8 cellular contexts compared by ENCODE assay signal in genomic region chr2:101328474-101329007, GRCh38. TPM values are rescaled to one million over a fixed set of nuclear protein-coding genes. Genes with fewer than 3 reads are reported as not detected.
A peak's percentile ranks its signal among the peaks of the same experiment; 100 is the strongest.
DNase-seq lines count a peak whose midpoint lies in the region; ATAC-seq and TF ChIP-seq lines count a peak whose summit lies in the region.

No MANE protein-coding gene starts in this region.

- TF ChIP-seq CTCF in HFFc6 (IDR thresholded peaks at IDR 0.05) (no peak), Calu3 (IDR thresholded peaks at IDR 0.05; ENCODE audit: unreplicated experiment) (no peak)

- no peak overlapping the region for H3K4me3 Mint-ChIP-seq in CD4-positive, CD25-positive, alpha-beta regulatory T cell
- H3K4me3 Mint-ChIP-seq in HFFc6 = no peak overlapping the region
- H3K4me3 Mint-ChIP-seq in T-helper 2 cell treated with Interferon-gamma antibody and Interleukin-4, amounts not matched to agents 5 μg/mL and 100 μg/mL, for 36 hours = no peak overlapping the region
- H3K4me3 Mint-ChIP-seq in Calu3 (ENCODE audit: low read depth, unreplicated experiment) = no peak overlapping the region

- H3K36me3 Mint-ChIP-seq in CD4-positive, CD25-positive, alpha-beta regulatory T cell = no peaks in the 10 kb centered on the region
- H3K36me3 Mint-ChIP-seq in HFFc6 (ENCODE audit: low read depth) (no peaks in the 10 kb centered on the region), Calu3 (ENCODE audit: insufficient read depth, unreplicated experiment) (no peaks in the 10 kb centered on the region)
- no peaks in the 10 kb centered on the region for H3K36me3 Mint-ChIP-seq in T-helper 2 cell treated with Interferon-gamma antibody and Interleukin-4, amounts not matched to agents 5 μg/mL and 100 μg/mL, for 36 hours (ENCODE audit: low read depth)

- H3K4me3 ChIP-seq in CD4-positive, CD25-positive, alpha-beta regulatory T cell (ENCODE audit: low read depth, low read length) = peak overlapping the region; percentile 76

- BruUV-seq in Calu3 (replicated peaks; lab: Mats Ljungman, UMichigan) = no TSS peak

- DNase-seq in CD4-positive, CD25-positive, alpha-beta regulatory T cell = peak in 2 of 3 donors; percentile 61 to 87
- peak; percentile 36 for DNase-seq in HFFc6
- DNase-seq in T-helper 2 cell treated with Interferon-gamma antibody and Interleukin-4, amounts not matched to agents 5 μg/mL and 100 μg/mL, for 36 hours (ENCODE audit: low spot score) = peak; percentile 48
- DNase-seq in kidney tubule cell (ENCODE audit: low spot score) = peak; percentile 35
- no peak for DNase-seq in iPS-NIHi11 (ENCODE audit: low spot score)
- no peak for DNase-seq in NCI-H1417 treated with DMSO at 0.1 percent for 48 hours (lab: John Stamatoyannopoulos, UW)
- no peak for DNase-seq in cortex of kidney (lab: John Stamatoyannopoulos, UW)
- DNase-seq in Calu3 = no peak

- no peak overlapping the region for H3K27ac Mint-ChIP-seq in CD4-positive, CD25-positive, alpha-beta regulatory T cell
- no peak overlapping the region for H3K27ac Mint-ChIP-seq in HFFc6
- H3K27ac Mint-ChIP-seq in T-helper 2 cell treated with Interferon-gamma antibody and Interleukin-4, amounts not matched to agents 5 μg/mL and 100 μg/mL, for 36 hours = no peak overlapping the region
- no peak overlapping the region for H3K27ac Mint-ChIP-seq in Calu3 (ENCODE audit: unreplicated experiment)

- H3K9me3 ChIP-seq in CD4-positive, CD25-positive, alpha-beta regulatory T cell (ENCODE audit: control insufficient read depth in 2 of 2, low read length in 2 of 2) = peaks cover 5% of the 10 kb centered on the region in 2 experiments

- CTCF ChIA-PET in Calu3 (lab: Charles Lee) = interaction anchor here (0.5 to 1.8 kb wide), 6 partner anchors 14 to 110 kb away, joined by 3 to 4 read pairs (median 4); partner anchors contain the start of gene RNF149

- no peaks in the 10 kb centered on the region for H3K27me3 ChIP-seq in CD4-positive, CD25-positive, alpha-beta regulatory T cell (ENCODE audit: control insufficient read depth, insufficient read depth, low read length)

- ATAC-seq in CD4-positive, CD25-positive, alpha-beta regulatory T cell (ENCODE audit: low read depth in 2 of 2) = peak; percentile 75 to 78

- no peaks in the 10 kb centered on the region for H3K27me3 Mint-ChIP-seq in CD4-positive, CD25-positive, alpha-beta regulatory T cell
- no peaks in the 10 kb centered on the region for H3K27me3 Mint-ChIP-seq in HFFc6 (ENCODE audit: insufficient read depth)
- no peaks in the 10 kb centered on the region for H3K27me3 Mint-ChIP-seq in T-helper 2 cell treated with Interferon-gamma antibody and Interleukin-4, amounts not matched to agents 5 μg/mL and 100 μg/mL, for 36 hours (ENCODE audit: low read depth)
- no peaks in the 10 kb centered on the region for H3K27me3 Mint-ChIP-seq in Calu3 (ENCODE audit: unreplicated experiment)

- H3K27ac ChIP-seq in CD4-positive, CD25-positive, alpha-beta regulatory T cell (ENCODE audit: insufficient read depth, low read length, poor library complexity, severe bottlenecking) = peak overlapping the region; percentile 59

- H3K9me3 Mint-ChIP-seq in CD4-positive, CD25-positive, alpha-beta regulatory T cell = peaks cover 0 to 1% (median 0%) of the 10 kb centered on the region in 7 donors
- no peaks in the 10 kb centered on the region for H3K9me3 Mint-ChIP-seq in HFFc6
- peaks cover 4% of the 10 kb centered on the region for H3K9me3 Mint-ChIP-seq in T-helper 2 cell treated with Interferon-gamma antibody and Interleukin-4, amounts not matched to agents 5 μg/mL and 100 μg/mL, for 36 hours
- no peaks in the 10 kb centered on the region for H3K9me3 Mint-ChIP-seq in Calu3 (ENCODE audit: low read depth, unreplicated experiment)

- intact Hi-C loops in Calu3 (cut with micrococcal nuclease; ENCODE audit: unreplicated experiment) = no loop called here

- peaks cover 49% of the 10 kb centered on the region for H3K4me1 ChIP-seq in CD4-positive, CD25-positive, alpha-beta regulatory T cell (ENCODE audit: control insufficient read depth, insufficient read depth, low read length, poor library complexity, severe bottlenecking)

- no peaks in the 10 kb centered on the region for H3K36me3 ChIP-seq in CD4-positive, CD25-positive, alpha-beta regulatory T cell (ENCODE audit: control insufficient read depth, insufficient read depth, low read length)

- H3K4me1 Mint-ChIP-seq in CD4-positive, CD25-positive, alpha-beta regulatory T cell = peaks cover 0 to 22% (median 15%) of the 10 kb centered on the region in 4 donors
- H3K4me1 Mint-ChIP-seq in HFFc6 (ENCODE audit: low read depth) (no peaks in the 10 kb centered on the region), Calu3 (ENCODE audit: low read depth, unreplicated experiment) (no peaks in the 10 kb centered on the region)
- peaks cover 22% of the 10 kb centered on the region for H3K4me1 Mint-ChIP-seq in T-helper 2 cell treated with Interferon-gamma antibody and Interleukin-4, amounts not matched to agents 5 μg/mL and 100 μg/mL, for 36 hours (ENCODE audit: low read depth)

RNA-seq across cellular contexts. Expression of gene RNF149, which starts 20.0 kb away (rescaled TPM):
- total RNA-seq in CD4-positive, CD25-positive, alpha-beta regulatory T cell = 221 TPM
- 10 to 100 TPM; 84.4 to 97.3 (median 90.9) TPM for polyA plus RNA-seq in CD4-positive, CD25-positive, alpha-beta regulatory T cell
- total RNA-seq in HFFc6 (2021; fragmentation: NEBNext Ultra II Directional; extraction: Animal tissue kit (Norgen Biotek cat#: 25700)) = 10 to 100 TPM; 24.6 to 33.4 (median 26.0) TPM
- 69.0 and 79.8 TPM in 2 replicates for total RNA-seq in Calu3 (2022)

RNA-seq across cellular contexts. Expression of gene CREG2, which starts 58.8 kb away (rescaled TPM):
- 2.2 TPM for total RNA-seq in CD4-positive, CD25-positive, alpha-beta regulatory T cell
- 1 to 10 TPM; 2.1 to 5.2 (median 3.8) TPM for polyA plus RNA-seq in CD4-positive, CD25-positive, alpha-beta regulatory T cell
- not detected for total RNA-seq in HFFc6 (2021; fragmentation: NEBNext Ultra II Directional; extraction: Animal tissue kit (Norgen Biotek cat#: 25700))
- total RNA-seq in Calu3 (2022) = 1.3 and 2.4 TPM in 2 replicates

Comparison
In these comparisons a context has a peak if more than half of its experiments do, and no peak if none do; other contexts are left out.
1. DNase-seq: peak in CD4-positive, CD25-positive, alpha-beta regulatory T cell (2 of 3), HFFc6 (single experiment), T-helper 2 cell treated with Interferon-gamma antibody and Interleukin-4, amounts not matched to agents 5 μg/mL and 100 μg/mL, for 36 hours (single experiment) and kidney tubule cell (single experiment); none in iPS-NIHi11 (single experiment), NCI-H1417 treated with DMSO at 0.1 percent for 48 hours (single experiment), cortex of kidney (single experiment) and Calu3 (single experiment).